ENCODE assay signal across 27 cellular contexts in genomic region chr13:25668345-25668744, GRCh38.
"Had no signal": no experiment of that assay in that cellular context is flagged by ENCODE, and none has a peak within 500 bp of the region (broad histone marks: within the 10 kb centered on the region; RNA-seq: fewer than 3 reads in every experiment).

No MANE protein-coding gene starts in this region.

- H3K4me1 ChIP-seq: stomach, suprapubic skin, testis, thyroid gland, tibial artery, tibial nerve, transverse colon, upper lobe of left lung, upper lobe of right lung, uterus, vagina had no signal

- H3K27ac ChIP-seq: stomach, suprapubic skin, testis, thoracic aorta, thyroid gland, tibial artery, tibial nerve, transverse colon, upper lobe of left lung, upper lobe of right lung, uterus, vagina had no signal

- H3K4me3 ChIP-seq: stomach, suprapubic skin, testis, thoracic aorta, thyroid gland, tibial artery, tibial nerve, transverse colon, upper lobe of left lung, upper lobe of right lung, uterus, vagina had no signal

- H3K36me3 ChIP-seq: stomach, suprapubic skin, thoracic aorta, thyroid gland, tibial artery, tibial nerve, transverse colon, upper lobe of left lung, upper lobe of right lung, uterus, vagina had no signal

- FAIRE-seq: urothelium cell line had no signal

- H3K9me3 ChIP-seq: suprapubic skin, testis, thyroid gland, upper lobe of right lung, uterus, vagina had no signal

- DNase-seq: stimulated activated CD4-positive, alpha-beta T cell treated with anti-CD3 and anti-CD28 coated beads, Interleukin-2, amount 100 ng/mL, for 48 hours; stimulated activated CD4-positive, alpha-beta T cell treated with anti-CD3 and anti-CD28 coated beads, Interleukin-4, amount 100 ng/mL, for 1 hour; stimulated activated CD4-positive, alpha-beta T cell treated with anti-CD3 and anti-CD28 coated beads, Interleukin-4, amount 100 ng/mL, for 24 hours; stimulated activated CD4-positive, alpha-beta T cell treated with anti-CD3 and anti-CD28 coated beads, Interleukin-4, amount 100 ng/mL, for 4 hours; stimulated activated CD8-positive, alpha-beta memory T cell treated with anti-CD3 and anti-CD28 coated beads, Interleukin-4, amount 100 ng/mL, for 48 hours; stimulated activated naive B cell treated with anti-CD40 and anti-IgM and Interleukin-4, amounts not matched to agents 10 μg/mL and 1 μg/mL and 100 μg/mL, for 72 hours; stimulated activated naive CD4-positive, alpha-beta T cell; stimulated activated naive CD4-positive, alpha-beta T cell treated with Interleukin-2 at 50 U/mL for 16 hours; stimulated activated naive CD8-positive, alpha-beta T cell treated with anti-CD3 and anti-CD28 coated beads, Interleukin-15, amount 100 ng/mL, for 72 hours; stimulated activated naive CD8-positive, alpha-beta T cell treated with anti-CD3 and anti-CD28 coated beads, Interleukin-15, Interleukin-2, amounts not matched to agents 100 U/mL and 50 U/mL, for 24 hours; stomach; substantia nigra; testis; thyroid gland; tibial artery; transverse colon; trophoblast cell; upper lobe of left lung; upper lobe of right lung; uterus had no signal

- ATAC-seq: stimulated activated effector memory CD8-positive, alpha-beta T cell treated with anti-CD3 and anti-CD28 coated beads, Interleukin-12 subunit alpha, Interleukin-12 subunit beta, amount 100 ng/mL, for 72 hours; stimulated activated memory B cell treated with anti-CD40 and anti-IgM and Interleukin-4, amounts not matched to agents 10 μg/mL and 1 μg/mL and 100 μg/mL, for 72 hours; stimulated activated naive B cell treated with anti-CD40 and anti-IgM and Interleukin-4, amounts not matched to agents 10 μg/mL and 1 μg/mL and 100 μg/mL, for 72 hours; stimulated activated naive CD8-positive, alpha-beta T cell treated with anti-CD3 and anti-CD28 coated beads, Interleukin-15, amount 100 ng/mL, for 72 hours; stimulated activated naive CD8-positive, alpha-beta T cell treated with anti-CD3 and anti-CD28 coated beads, Interleukin-15, Interleukin-2, amounts not matched to agents 100 U/mL and 50 U/mL, for 24 hours; upper lobe of right lung had no signal
